Comparison of ENCODE assay signal across 12 cellular contexts in genomic region chr1:38577937-38578443, GRCh38.
DNase-seq lines count a peak whose midpoint lies in the region; ATAC-seq and TF ChIP-seq lines count a peak whose summit lies in the region.
"Had no signal": no experiment of that assay in that cellular context is flagged by ENCODE, and none has a peak within 500 bp of the region (broad histone marks: within the 10 kb centered on the region; RNA-seq: fewer than 3 reads in every experiment).

No MANE protein-coding gene starts in this region.

- POLR2A ChIA-PET in activated naive CD8-positive, alpha-beta T cell treated with anti-CD3 and anti-CD28 coated beads, Interleukin-2, amount 10 ng/mL, durations not matched to agents 7 days and 5 days (lab: Charles Lee): no interaction called here

- peak overlapping the region; percentile 48 for H3K4me3 Mint-ChIP-seq in activated naive CD8-positive, alpha-beta T cell treated with anti-CD3 and anti-CD28 coated beads, Interleukin-2, amount 10 ng/mL, durations not matched to agents 7 days and 5 days
- peak overlapping the region; percentile 79 for H3K4me3 Mint-ChIP-seq in memory B cell

- peaks cover 2% of the 10 kb centered on the region for H3K9me3 Mint-ChIP-seq in activated naive CD8-positive, alpha-beta T cell treated with anti-CD3 and anti-CD28 coated beads, Interleukin-2, amount 10 ng/mL, durations not matched to agents 7 days and 5 days
- no peaks in the 10 kb centered on the region for H3K9me3 Mint-ChIP-seq in memory B cell

- H3K36me3 ChIP-seq in cardiac muscle cell (no peaks in the 10 kb centered on the region), suprapubic skin (no peaks in the 10 kb centered on the region)
- H3K36me3 ChIP-seq: gastroesophageal sphincter had no signal

- no peak for DNase-seq in cardiac muscle cell (ENCODE audit: low read depth in 1 of 2, low spot score in 1 of 2)
- DNase-seq in left cardiac atrium: no peak
- DNase-seq in activated naive CD8-positive, alpha-beta T cell treated with anti-CD3 and anti-CD28 coated beads, Interleukin-2, amount 10 ng/mL, durations not matched to agents 7 days and 5 days: no peak
- no peak for DNase-seq in memory B cell (ENCODE audit: low spot score in 2 of 2)
- peak in 1 of 2 donors; percentile 35 for DNase-seq in suprapubic skin (ENCODE audit: low spot score in 2 of 2)
- no peak for DNase-seq in SK-N-DZ (ENCODE audit: low spot score)
- DNase-seq in AG20443 (ENCODE audit: low spot score): no peak
- DNase-seq: MM.1S, RPMI8226 had no signal

- TF ChIP-seq POLR2A in suprapubic skin (IDR thresholded peaks at IDR 0.05): no peak

- intact Hi-C loops in left cardiac atrium (cut with DNase I): no loop called here

- H3K27me3 Mint-ChIP-seq in activated naive CD8-positive, alpha-beta T cell treated with anti-CD3 and anti-CD28 coated beads, Interleukin-2, amount 10 ng/mL, durations not matched to agents 7 days and 5 days: peaks cover 61% of the 10 kb centered on the region
- H3K27me3 Mint-ChIP-seq in memory B cell: peaks cover 20% of the 10 kb centered on the region

- H3K36me3 Mint-ChIP-seq in activated naive CD8-positive, alpha-beta T cell treated with anti-CD3 and anti-CD28 coated beads, Interleukin-2, amount 10 ng/mL, durations not matched to agents 7 days and 5 days: no peaks in the 10 kb centered on the region
- peaks cover 3% of the 10 kb centered on the region for H3K36me3 Mint-ChIP-seq in memory B cell

- TF ChIP-seq CTCF in cardiac muscle cell (IDR thresholded peaks at IDR 0.05; ENCODE audit: low read depth, low read length) (no peak), suprapubic skin (IDR thresholded peaks at IDR 0.05) (no peak)

- H3K4me3 ChIP-seq in cardiac muscle cell (peak overlapping the region; percentile 18), suprapubic skin (peak overlapping the region; percentile 37)

- H3K27ac Mint-ChIP-seq in activated naive CD8-positive, alpha-beta T cell treated with anti-CD3 and anti-CD28 coated beads, Interleukin-2, amount 10 ng/mL, durations not matched to agents 7 days and 5 days: no peak overlapping the region
- no peak overlapping the region for H3K27ac Mint-ChIP-seq in memory B cell

- H3K27ac ChIP-seq in cardiac muscle cell: no peak overlapping the region
- H3K27ac ChIP-seq in suprapubic skin: no peak overlapping the region
- H3K27ac ChIP-seq: gastroesophageal sphincter, HL-60 had no signal

- H3K4me1 ChIP-seq in cardiac muscle cell (ENCODE audit: low read depth): no peaks in the 10 kb centered on the region
- H3K4me1 ChIP-seq in suprapubic skin: peaks cover 7% of the 10 kb centered on the region

- H3K27me3 ChIP-seq in cardiac muscle cell (peaks cover 81% of the 10 kb centered on the region), suprapubic skin (peaks cover 32% of the 10 kb centered on the region)

- H3K4me1 Mint-ChIP-seq in activated naive CD8-positive, alpha-beta T cell treated with anti-CD3 and anti-CD28 coated beads, Interleukin-2, amount 10 ng/mL, durations not matched to agents 7 days and 5 days: peaks cover 4% of the 10 kb centered on the region
- peaks cover 4% of the 10 kb centered on the region for H3K4me1 Mint-ChIP-seq in memory B cell

- no peak for TF ChIP-seq EP300 in suprapubic skin (IDR thresholded peaks at IDR 0.05)

- WGBS in suprapubic skin: 18% methylated on average over 18 of the region's 18 CpGs

- H3K9me3 ChIP-seq in cardiac muscle cell (ENCODE audit: low read depth): no peaks in the 10 kb centered on the region
- H3K9me3 ChIP-seq in suprapubic skin: no peaks in the 10 kb centered on the region
- H3K9me3 ChIP-seq: gastroesophageal sphincter had no signal

- ATAC-seq in left cardiac atrium: no peak
- ATAC-seq in activated naive CD8-positive, alpha-beta T cell treated with anti-CD3 and anti-CD28 coated beads, Interleukin-2, amount 10 ng/mL, durations not matched to agents 7 days and 5 days (ENCODE audit: low read depth): no peak
- ATAC-seq in memory B cell (ENCODE audit: low read depth): no peak
- no peak for ATAC-seq in HG03095 (IDR thresholded peaks at IDR 0.05; ENCODE audit: unreplicated experiment)
- ATAC-seq: gastroesophageal sphincter had no signal
